9 cellular contexts compared by ENCODE assay signal in the genomic region with DNA sequence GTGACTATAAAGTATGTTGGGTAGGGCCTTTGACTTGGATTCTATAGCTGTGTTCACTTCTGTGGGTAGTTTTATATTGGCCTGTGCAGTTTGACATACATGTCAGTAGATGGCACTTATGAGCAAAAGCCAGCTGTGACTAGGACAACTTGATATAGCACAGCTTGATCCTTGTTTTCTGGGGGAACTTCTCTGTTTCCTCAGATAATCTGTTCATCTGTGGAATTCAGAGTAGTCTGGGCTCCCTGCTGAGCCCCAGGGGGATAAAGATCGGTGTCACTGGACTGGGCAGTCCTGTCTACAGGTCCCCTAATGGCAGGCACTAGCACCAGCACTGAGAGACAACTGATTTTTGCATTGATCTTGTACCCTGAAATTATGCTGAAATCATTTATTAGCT. TPM values are rescaled to one million over a fixed set of nuclear protein-coding genes. Genes with fewer than 3 reads are reported as not detected.
DNase-seq lines count a peak whose midpoint lies in the region; ATAC-seq and TF ChIP-seq lines count a peak whose summit lies in the region.
"Had no signal": no experiment of that assay in that cellular context is flagged by ENCODE, and none has a peak within 500 bp of the region (broad histone marks: within the 10 kb centered on the region; RNA-seq: fewer than 3 reads in every experiment).

No MANE protein-coding gene starts in this region.

- H3K36me3 Mint-ChIP-seq in neural crest cell (ENCODE audit: low read depth): peaks cover 7% of the 10 kb centered on the region
- H3K36me3 Mint-ChIP-seq in activated T-cell treated with anti-CD3 and anti-CD28 coated beads, Interleukin-2, amount 50 U/mL, for 72 hours (ENCODE audit: insufficient read depth in 2 of 2): no peaks in the 10 kb centered on the region
- H3K36me3 Mint-ChIP-seq: CD4-positive, CD25-positive, alpha-beta regulatory T cell had no signal

- DNase-seq in NCI-H2196 (lab: John Stamatoyannopoulos, UW; ENCODE audit: unreplicated experiment) (peak; percentile 0), NCI-H2196 treated with DMSO at 0.1 percent for 48 hours (lab: John Stamatoyannopoulos, UW; ENCODE audit: unreplicated experiment) (no peak), NCI-H748 treated with DMSO at 0.1 percent for 48 hours (lab: John Stamatoyannopoulos, UW) (peak; percentile 37), ecto neural progenitor cell (ENCODE audit: low spot score) (peak; percentile 75), neural crest cell (ENCODE audit: low read depth, low spot score) (peak; percentile 2)
- DNase-seq in activated T-cell treated with anti-CD3 and anti-CD28 coated beads, Interleukin-2, amount 50 U/mL, for 72 hours: no peak
- no peak for DNase-seq in activated CD4-positive, alpha-beta T cell treated with anti-CD3 and anti-CD28 coated beads, Interleukin-2, amount 50 U/mL, for 4 hours

- peak; percentile 83 for ATAC-seq in HG02981 (IDR thresholded peaks at IDR 0.05; ENCODE audit: unreplicated experiment)
- no peak for ATAC-seq in activated T-cell treated with anti-CD3 and anti-CD28 coated beads, Interleukin-2, amount 50 U/mL, for 72 hours (replicated peaks in 1 of 2)

- H3K9me3 Mint-ChIP-seq in neural crest cell: peaks cover 9% of the 10 kb centered on the region
- H3K9me3 Mint-ChIP-seq in activated T-cell treated with anti-CD3 and anti-CD28 coated beads, Interleukin-2, amount 50 U/mL, for 72 hours: peaks cover 3 to 4% of the 10 kb centered on the region in 2 donors

- peak; percentile 73 for TF ChIP-seq CTCF in neural crest cell (conservative IDR thresholded peaks at IDR 0.05)

- H3K4me1 Mint-ChIP-seq in neural crest cell: no peaks in the 10 kb centered on the region
- no peaks in the 10 kb centered on the region for H3K4me1 Mint-ChIP-seq in activated T-cell treated with anti-CD3 and anti-CD28 coated beads, Interleukin-2, amount 50 U/mL, for 72 hours (ENCODE audit: low read depth)
- H3K4me1 Mint-ChIP-seq: CD4-positive, CD25-positive, alpha-beta regulatory T cell had no signal

- peaks cover 11% of the 10 kb centered on the region for H3K27me3 Mint-ChIP-seq in neural crest cell (ENCODE audit: low read depth)
- peaks cover 7% of the 10 kb centered on the region for H3K27me3 Mint-ChIP-seq in activated T-cell treated with anti-CD3 and anti-CD28 coated beads, Interleukin-2, amount 50 U/mL, for 72 hours (ENCODE audit: low read depth)
- H3K27me3 Mint-ChIP-seq: CD4-positive, CD25-positive, alpha-beta regulatory T cell had no signal

- H3K4me3 Mint-ChIP-seq in neural crest cell: no peak overlapping the region
- no peak overlapping the region for H3K4me3 Mint-ChIP-seq in activated T-cell treated with anti-CD3 and anti-CD28 coated beads, Interleukin-2, amount 50 U/mL, for 72 hours
- H3K4me3 Mint-ChIP-seq: CD4-positive, CD25-positive, alpha-beta regulatory T cell had no signal

- H3K27ac Mint-ChIP-seq in neural crest cell (ENCODE audit: unreplicated experiment): no peak overlapping the region
- no peak overlapping the region for H3K27ac Mint-ChIP-seq in activated T-cell treated with anti-CD3 and anti-CD28 coated beads, Interleukin-2, amount 50 U/mL, for 72 hours
- H3K27ac Mint-ChIP-seq: CD4-positive, CD25-positive, alpha-beta regulatory T cell had no signal

RNA-seq across cellular contexts. Expression of a gene that starts 25.4 kb away (rescaled TPM):
- not detected in 2 replicates for total RNA-seq in neural crest cell
- total RNA-seq in activated T-cell treated with anti-CD3 and anti-CD28 coated beads, Interleukin-2, amount 50 U/mL, for 72 hours: not detected
- total RNA-seq: CD4-positive, CD25-positive, alpha-beta regulatory T cell had no signal

Comparison
In these comparisons a context has a peak if more than half of its experiments do, and no peak if none do; other contexts are left out.
1. DNase-seq: peak in NCI-H2196 (single experiment), NCI-H748 treated with DMSO at 0.1 percent for 48 hours (single experiment), ecto neural progenitor cell (single experiment) and neural crest cell (single experiment); none in NCI-H2196 treated with DMSO at 0.1 percent for 48 hours (single experiment), activated T-cell treated with anti-CD3 and anti-CD28 coated beads, Interleukin-2, amount 50 U/mL, for 72 hours (0 of 2) and activated CD4-positive, alpha-beta T cell treated with anti-CD3 and anti-CD28 coated beads, Interleukin-2, amount 50 U/mL, for 4 hours (0 of 2).